Comparison of ENCODE assay signal across 27 cellular contexts in genomic region chr11:111326824-111327223, GRCh38. TPM values are rescaled to one million over a fixed set of nuclear protein-coding genes. Genes with fewer than 3 reads are reported as not detected.
DNase-seq lines count a peak whose midpoint lies in the region; ATAC-seq and TF ChIP-seq lines count a peak whose summit lies in the region.
"Had no signal": no experiment of that assay in that cellular context is flagged by ENCODE, and none has a peak within 500 bp of the region (broad histone marks: within the 10 kb centered on the region; RNA-seq: fewer than 3 reads in every experiment).

No MANE protein-coding gene starts in this region.

- POLR2A ChIA-PET in activated B cell treated with CpG ODN at 0.5 μM for 24 hours (lab: Charles Lee): no interaction called here

- H3K9me3 ChIP-seq in parathyroid adenoma (ENCODE audit: control insufficient read depth, low read length): no peaks in the 10 kb centered on the region
- H3K9me3 ChIP-seq: BE2C, SJCRH30 had no signal

- peak overlapping the region; percentile 6 for H3K27ac Mint-ChIP-seq in activated B cell treated with CpG ODN at 0.5 μM for 24 hours
- H3K27ac Mint-ChIP-seq: GM23338 had no signal

- H3K36me3 ChIP-seq in parathyroid adenoma (ENCODE audit: control insufficient read depth, insufficient read depth, low read length): no peaks in the 10 kb centered on the region
- H3K36me3 ChIP-seq: BE2C, SJCRH30 had no signal

- peak overlapping the region; percentile 9 for H3K4me2 ChIP-seq in parathyroid adenoma (ENCODE audit: low read length)
- H3K4me2 ChIP-seq: GM23338 had no signal

- no peak overlapping the region for H3K9ac ChIP-seq in parathyroid adenoma

- peaks cover 4% of the 10 kb centered on the region for H3K36me3 Mint-ChIP-seq in activated B cell treated with CpG ODN at 0.5 μM for 24 hours (ENCODE audit: low read depth)

- H3K27me3 ChIP-seq in parathyroid adenoma (ENCODE audit: control insufficient read depth, insufficient read depth, low read length): no peaks in the 10 kb centered on the region
- H3K27me3 ChIP-seq: SJCRH30 had no signal

- peak overlapping the region; percentile 63 for H3K27ac ChIP-seq in parathyroid adenoma
- H3K27ac ChIP-seq: SJCRH30 had no signal

- intact Hi-C loops in activated B cell treated with CpG ODN at 0.5 μM for 24 hours (cut with micrococcal nuclease): no loop called here

- ATAC-seq in activated B cell treated with CpG ODN at 0.5 μM for 24 hours (ENCODE audit: low read depth): no peak
- ATAC-seq: GM23338, PC-3, Right ventricle myocardium inferior had no signal

- H3K4me1 Mint-ChIP-seq in activated B cell treated with CpG ODN at 0.5 μM for 24 hours: peaks cover 5% of the 10 kb centered on the region
- H3K4me1 Mint-ChIP-seq: GM23338, H9 had no signal

- H3K4me3 ChIP-seq in parathyroid adenoma (ENCODE audit: low read depth, low read length): no peak overlapping the region
- H3K4me3 ChIP-seq: GM23338, SJCRH30 had no signal

- DNase-seq in DMS 273 (lab: John Stamatoyannopoulos, UW; ENCODE audit: unreplicated experiment): peak; percentile 21
- DNase-seq in DMS 273 treated with DMSO at 0.1 percent for 48 hours (lab: John Stamatoyannopoulos, UW): no peak
- no peak for DNase-seq in activated B cell treated with CpG ODN at 0.5 μM for 24 hours
- DNase-seq in kidney tubule cell (ENCODE audit: low spot score): no peak
- no peak for DNase-seq in NOMO-1 treated with dmso at 0.1 percent for 144 hours (lab: John Stamatoyannopoulos, UW; ENCODE audit: unreplicated experiment)
- no peak for DNase-seq in stimulated activated CD8-positive, alpha-beta memory T cell treated with anti-CD3 and anti-CD28 coated beads, Interleukin-4, amount 100 ng/mL, for 48 hours
- DNase-seq in nucleus accumbens (lab: John Stamatoyannopoulos, UW): no peak
- DNase-seq: 8988T, ACHN, BE2C, Calu3, DMS53, H9, KBM-7, MM.1S, NCI-H2029, NCI-H2227 treated with DMSO at 0.1 percent for 48 hours, NCI-H774, PC-3, SJCRH30 had no signal

- H3K4me1 ChIP-seq in parathyroid adenoma: peaks cover 19% of the 10 kb centered on the region
- H3K4me1 ChIP-seq: BE2C, SJCRH30 had no signal

- CTCF ChIA-PET in activated B cell treated with CpG ODN at 0.5 μM for 24 hours (lab: Charles Lee): interaction anchor here (0.9 to 2.0 kb wide), 3 partner anchors 95 to 102 kb away, joined by 3 to 7 read pairs (median 3); no protein-coding TSS in a partner anchor

- no peaks in the 10 kb centered on the region for H3K27me3 Mint-ChIP-seq in activated B cell treated with CpG ODN at 0.5 μM for 24 hours

- H3K79me2 ChIP-seq in parathyroid adenoma: no peaks in the 10 kb centered on the region

- H3K4me3 Mint-ChIP-seq in activated B cell treated with CpG ODN at 0.5 μM for 24 hours: no peak overlapping the region
- H3K4me3 Mint-ChIP-seq: GM23338, H9 had no signal

- no peak overlapping the region for H2AFZ ChIP-seq in parathyroid adenoma
- H2AFZ ChIP-seq: GM23338 had no signal

- no peaks in the 10 kb centered on the region for H3K9me3 Mint-ChIP-seq in activated B cell treated with CpG ODN at 0.5 μM for 24 hours
- H3K9me3 Mint-ChIP-seq: GM23338, H9 had no signal

- TF ChIP-seq CTCF in activated B cell treated with CpG ODN at 0.5 μM for 24 hours (IDR thresholded peaks at IDR 0.05): no peak
- no peak for TF ChIP-seq CTCF in parathyroid adenoma (IDR thresholded peaks at IDR 0.05)

RNA-seq across cellular contexts. Expression of gene POU2AF3, which starts 28.5 kb away (rescaled TPM):
- total RNA-seq in activated B cell treated with CpG ODN at 0.5 μM for 24 hours: 0.82 and 1.1 TPM in 2 replicates
- total RNA-seq: Daoy, G401, PC-3, SJCRH30 had no signal

RNA-seq across cellular contexts. Expression of gene POU2AF1, which starts 52.3 kb away (rescaled TPM):
- total RNA-seq in activated B cell treated with CpG ODN at 0.5 μM for 24 hours: 141 and 155 TPM in 2 replicates
- total RNA-seq: Calu3, Daoy, GM23338, H9, NCI-H460, PC-3, RPMI7951, SJCRH30 had no signal
